8 cellular contexts compared by ENCODE assay signal in the genomic region with DNA sequence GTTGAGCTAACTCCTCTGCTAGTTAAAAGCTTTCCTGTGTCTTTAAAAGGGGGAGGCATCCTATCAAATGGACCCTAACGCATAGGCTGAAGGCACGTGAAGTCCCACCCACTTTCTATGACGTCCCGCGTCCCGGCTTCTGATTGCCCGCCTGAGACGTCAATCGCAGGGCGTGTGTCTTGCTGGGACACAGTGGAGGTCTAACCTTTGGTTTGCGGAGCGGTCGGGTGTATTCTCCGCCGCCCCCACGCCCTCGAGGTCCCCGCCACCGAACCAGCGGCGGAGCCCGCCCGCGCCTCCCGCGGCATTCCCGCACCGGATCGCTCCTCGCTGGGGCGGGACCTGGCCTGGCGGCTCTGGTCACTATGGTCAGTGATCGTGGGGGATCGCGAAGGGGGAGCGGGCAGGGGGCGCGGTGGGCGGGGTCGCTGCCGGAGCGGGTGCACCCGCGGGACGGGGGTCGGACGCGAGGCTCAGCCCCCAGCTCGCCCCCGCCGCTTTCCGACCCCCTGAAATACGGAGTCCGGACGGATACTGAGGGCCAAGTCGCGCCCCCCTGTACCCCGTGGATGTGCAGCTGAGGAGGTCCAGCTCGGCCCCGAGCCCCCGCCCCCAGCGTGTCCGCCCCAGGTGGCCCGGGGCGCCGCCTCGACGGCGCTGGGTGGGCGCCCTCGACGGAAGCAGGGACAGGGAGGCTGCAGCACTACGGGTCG. TPM values are rescaled to one million over a fixed set of nuclear protein-coding genes. Genes with fewer than 3 reads are reported as not detected.
DNase-seq lines count a peak whose midpoint lies in the region; ATAC-seq and TF ChIP-seq lines count a peak whose summit lies in the region.

OTUB2 (plus strand) TSS at position 168 of the 713 bp plus-strand sequence; CDS start at position 366, 198 bp downstream.

- H3K9me3 Mint-ChIP-seq in CD8-positive, alpha-beta memory T cell, result no peaks in the 10 kb centered on the region
- no peaks in the 10 kb centered on the region for H3K9me3 Mint-ChIP-seq in activated CD8-positive, alpha-beta memory T cell treated with anti-CD3 and anti-CD28 coated beads, Interleukin-2, amount 10 ng/mL, durations not matched to agents 7 days and 5 days (ENCODE audit: low read depth)
- no peaks in the 10 kb centered on the region for H3K9me3 Mint-ChIP-seq in endodermal cell

- H3K36me3 ChIP-seq in CD8-positive, alpha-beta memory T cell (ENCODE audit: insufficient read depth, low read length), result no peaks in the 10 kb centered on the region
- H3K36me3 ChIP-seq in endodermal cell (ENCODE audit: control insufficient read depth, insufficient read depth, low read length), result no peaks in the 10 kb centered on the region
- no peaks in the 10 kb centered on the region for H3K36me3 ChIP-seq in mesendoderm (ENCODE audit: control insufficient read depth, insufficient read depth, low read length)

- H3K4me1 ChIP-seq in CD8-positive, alpha-beta memory T cell (ENCODE audit: insufficient read depth, low read length), result peaks cover 5% of the 10 kb centered on the region
- peaks cover 8% of the 10 kb centered on the region for H3K4me1 ChIP-seq in endodermal cell (ENCODE audit: control insufficient read depth, insufficient read depth, low read length)
- no peaks in the 10 kb centered on the region for H3K4me1 ChIP-seq in mesendoderm (ENCODE audit: control insufficient read depth, low read depth, low read length)

- POLR2A ChIA-PET in CD8-positive, alpha-beta memory T cell (lab: Charles Lee), result interaction anchor here (0.6 to 1.2 kb wide), 4 partner anchors 10 to 87 kb away, joined by 3 to 5 read pairs (median 4); no protein-coding TSS in a partner anchor

- no peaks in the 10 kb centered on the region for H3K27me3 ChIP-seq in CD8-positive, alpha-beta memory T cell (ENCODE audit: insufficient read depth, low read length, poor library complexity, severe bottlenecking)
- H3K27me3 ChIP-seq in endodermal cell (ENCODE audit: control insufficient read depth, insufficient read depth, low read length, poor library complexity, severe bottlenecking), result no peaks in the 10 kb centered on the region
- H3K27me3 ChIP-seq in mesendoderm (ENCODE audit: insufficient read depth, low read length, poor library complexity), result no peaks in the 10 kb centered on the region

- peaks cover 0 to 3% of the 10 kb centered on the region in 2 donors for H3K27me3 Mint-ChIP-seq in CD8-positive, alpha-beta memory T cell
- no peaks in the 10 kb centered on the region for H3K27me3 Mint-ChIP-seq in activated CD8-positive, alpha-beta memory T cell treated with anti-CD3 and anti-CD28 coated beads, Interleukin-2, amount 10 ng/mL, durations not matched to agents 7 days and 5 days
- H3K27me3 Mint-ChIP-seq in endodermal cell (ENCODE audit: insufficient read depth), result no peaks in the 10 kb centered on the region

- H3K4me3 ChIP-seq in CD8-positive, alpha-beta memory T cell (ENCODE audit: low read length), result peak within 1 kb of the TSS; percentile 57
- H3K4me3 ChIP-seq in endodermal cell (ENCODE audit: low read length) (peak within 1 kb of the TSS; percentile 73), mesendoderm (ENCODE audit: low read length) (peak within 1 kb of the TSS; percentile 34)

- no peak within 1 kb of the TSS for H2BK15ac ChIP-seq in mesendoderm (replicated peaks; ENCODE audit: low read depth)

- WGBS in endodermal cell (ENCODE audit: insufficient coverage in 1 of 2, insufficient read length in 1 of 2), 2 experiments, result 1 to 17% methylated on average over 2 to 74 of the region's 74 CpGs
- WGBS in mesendoderm (ENCODE audit: extremely low coverage, insufficient coverage, low lambda C conversion rate), result no CpG with 5 or more reads among the region's 74 CpGs

- peak within 1 kb of the TSS in 4 of 8 donors; percentile 19 to 85 (median 82) for H3K27ac Mint-ChIP-seq in CD8-positive, alpha-beta memory T cell
- peak within 1 kb of the TSS; percentile 65 for H3K27ac Mint-ChIP-seq in activated CD8-positive, alpha-beta memory T cell treated with anti-CD3 and anti-CD28 coated beads, Interleukin-2, amount 10 ng/mL, durations not matched to agents 7 days and 5 days
- H3K27ac Mint-ChIP-seq in endodermal cell, result no peak within 1 kb of the TSS

- no peak within 1 kb of the TSS for H4K5ac ChIP-seq in mesendoderm (ENCODE audit: low read length)

- DNase-seq in CD8-positive, alpha-beta memory T cell, result peak; percentile 90 to 96 (median 94)
- peak; percentile 99 for DNase-seq in HT1080 (ENCODE audit: low read depth)
- DNase-seq in NOMO-1 (lab: John Stamatoyannopoulos, UW; ENCODE audit: unreplicated experiment in 2 of 2), result peak; percentile 93 to 96
- peak; percentile 99 for DNase-seq in activated CD8-positive, alpha-beta memory T cell treated with anti-CD3 and anti-CD28 coated beads, Interleukin-2, amount 10 ng/mL, durations not matched to agents 7 days and 5 days
- DNase-seq in endodermal cell, result peak; percentile 99
- DNase-seq in mesendoderm, result peak; percentile 100
- peak; percentile 87 for DNase-seq in stimulated activated CD8-positive, alpha-beta memory T cell treated with anti-CD3 and anti-CD28 coated beads, Interleukin-12 subunit alpha, Interleukin-12 subunit beta, amount 100 ng/mL, for 24 hours (ENCODE audit: extremely low read depth)

- no peak within 1 kb of the TSS for H3K23ac ChIP-seq in mesendoderm (ENCODE audit: low read length)

- peak within 1 kb of the TSS; percentile 71 to 94 (median 82) for H3K4me3 Mint-ChIP-seq in CD8-positive, alpha-beta memory T cell
- H3K4me3 Mint-ChIP-seq in activated CD8-positive, alpha-beta memory T cell treated with anti-CD3 and anti-CD28 coated beads, Interleukin-2, amount 10 ng/mL, durations not matched to agents 7 days and 5 days, result peak within 1 kb of the TSS; percentile 64
- peak within 1 kb of the TSS; percentile 60 for H3K4me3 Mint-ChIP-seq in endodermal cell

- H3K79me2 ChIP-seq in mesendoderm (ENCODE audit: control insufficient read depth, insufficient read depth, low read length), result no peaks in the 10 kb centered on the region

- peak within 1 kb of the TSS; percentile 28 for H3K4ac ChIP-seq in mesendoderm (ENCODE audit: low read depth, low read length)

- no peak within 1 kb of the TSS for H3K27ac ChIP-seq in CD8-positive, alpha-beta memory T cell (ENCODE audit: low read depth, low read length)
- no peak within 1 kb of the TSS for H3K27ac ChIP-seq in endodermal cell (ENCODE audit: low read depth, low read length)
- no peak within 1 kb of the TSS for H3K27ac ChIP-seq in mesendoderm (ENCODE audit: low read depth, low read length)

- H3K9me3 ChIP-seq in CD8-positive, alpha-beta memory T cell (ENCODE audit: low read length), result no peaks in the 10 kb centered on the region
- H3K9me3 ChIP-seq in endodermal cell (ENCODE audit: control insufficient read depth, low read length), result no peaks in the 10 kb centered on the region

- H3K18ac ChIP-seq in mesendoderm (ENCODE audit: low read length), result peak within 1 kb of the TSS; percentile 62

- H3K4me1 Mint-ChIP-seq in CD8-positive, alpha-beta memory T cell, result peaks cover 21 to 36% (median 34%) of the 10 kb centered on the region in 3 donors
- peaks cover 56% of the 10 kb centered on the region for H3K4me1 Mint-ChIP-seq in activated CD8-positive, alpha-beta memory T cell treated with anti-CD3 and anti-CD28 coated beads, Interleukin-2, amount 10 ng/mL, durations not matched to agents 7 days and 5 days
- peaks cover 21% of the 10 kb centered on the region for H3K4me1 Mint-ChIP-seq in endodermal cell

- H3K4me2 ChIP-seq in mesendoderm (ENCODE audit: low read length), result peak within 1 kb of the TSS; percentile 35

- H3K56ac ChIP-seq in mesendoderm (ENCODE audit: low read length), result peak within 1 kb of the TSS; percentile 83

- H3K36me3 Mint-ChIP-seq in CD8-positive, alpha-beta memory T cell, result peaks cover 0 to 1% (median 0%) of the 10 kb centered on the region in 3 donors
- no peaks in the 10 kb centered on the region for H3K36me3 Mint-ChIP-seq in activated CD8-positive, alpha-beta memory T cell treated with anti-CD3 and anti-CD28 coated beads, Interleukin-2, amount 10 ng/mL, durations not matched to agents 7 days and 5 days
- H3K36me3 Mint-ChIP-seq in endodermal cell (ENCODE audit: low read depth), result no peaks in the 10 kb centered on the region

- CTCF ChIA-PET in CD8-positive, alpha-beta memory T cell (lab: Charles Lee), result interaction anchor here (1.0 to 4.3 kb wide), 8 partner anchors 10 to 117 kb away, joined by 3 to 29 read pairs (median 4); no protein-coding TSS in a partner anchor
- CTCF ChIA-PET in activated CD8-positive, alpha-beta memory T cell treated with anti-CD3 and anti-CD28 coated beads, Interleukin-2, amount 10 ng/mL, durations not matched to agents 7 days and 5 days (lab: Charles Lee), result interaction anchor here (0.6 to 9.8 kb wide), 11 partner anchors 10 to 154 kb away, joined by 3 to 87 read pairs (median 3); no protein-coding TSS in a partner anchor

- H2BK120ac ChIP-seq in mesendoderm (ENCODE audit: low read depth, low read length), result no peak within 1 kb of the TSS

- H3K9ac ChIP-seq in endodermal cell (ENCODE audit: extremely low read depth, low read length, poor library complexity, severe bottlenecking) (peak within 1 kb of the TSS; percentile 34), mesendoderm (ENCODE audit: low read length) (peak within 1 kb of the TSS; percentile 53)

- no peak within 1 kb of the TSS for H2BK5ac ChIP-seq in mesendoderm (ENCODE audit: low read length)

- ATAC-seq in GM21381 (IDR thresholded peaks at IDR 0.05; ENCODE audit: unreplicated experiment), result peak; percentile 100
- ATAC-seq in activated CD8-positive, alpha-beta memory T cell treated with anti-CD3 and anti-CD28 coated beads, Interleukin-2, amount 10 ng/mL, durations not matched to agents 7 days and 5 days, result peak; percentile 98

- no peak within 1 kb of the TSS for H2AK5ac ChIP-seq in mesendoderm (ENCODE audit: low read length)

- no peak within 1 kb of the TSS for H4K8ac ChIP-seq in mesendoderm (ENCODE audit: low read depth, low read length)

- no peak for TF ChIP-seq CTCF in endodermal cell (conservative IDR thresholded peaks at IDR 0.05)

- no peaks in the 10 kb centered on the region for H3K79me1 ChIP-seq in mesendoderm (ENCODE audit: low read length)

RNA-seq across cellular contexts. Expression of gene OTUB2, which starts in this region (rescaled TPM):
- 1 to 10 TPM; 1.1 to 1.8 TPM for total RNA-seq in CD8-positive, alpha-beta memory T cell
- polyA plus RNA-seq in CD8-positive, alpha-beta memory T cell, result 0.12 TPM
- total RNA-seq in HT1080 (2014; rRNA removed; shearing (Covaris generic)), result 2.8 TPM in 2 replicates
- 3.5 and 5.6 TPM in 2 replicates for polyA plus RNA-seq in HT1080 (2015; cell fraction: cytosol; rRNA removed)
- polyA plus RNA-seq in HT1080 (2015; cell fraction: nucleus; rRNA removed), result 3.9 and 4.1 TPM in 2 replicates
- total RNA-seq in activated CD8-positive, alpha-beta memory T cell treated with anti-CD3 and anti-CD28 coated beads, Interleukin-2, amount 10 ng/mL, durations not matched to agents 7 days and 5 days, result 1 to 10 TPM; 3.4 to 4.2 TPM
- total RNA-seq in endodermal cell, result 1 to 10 TPM; 6.3 to 6.7 TPM
- 6.3 TPM for polyA plus RNA-seq in endodermal cell (2013, experiment 1 of 2)
- 5.1 TPM for polyA plus RNA-seq in endodermal cell (2013, experiment 2 of 2)
- 0.93 TPM for polyA plus RNA-seq in mesendoderm (2013, experiment 1 of 2)
- 1.1 TPM for polyA plus RNA-seq in mesendoderm (2013, experiment 2 of 2)
